14 cellular contexts compared by ENCODE assay signal in the genomic region with DNA sequence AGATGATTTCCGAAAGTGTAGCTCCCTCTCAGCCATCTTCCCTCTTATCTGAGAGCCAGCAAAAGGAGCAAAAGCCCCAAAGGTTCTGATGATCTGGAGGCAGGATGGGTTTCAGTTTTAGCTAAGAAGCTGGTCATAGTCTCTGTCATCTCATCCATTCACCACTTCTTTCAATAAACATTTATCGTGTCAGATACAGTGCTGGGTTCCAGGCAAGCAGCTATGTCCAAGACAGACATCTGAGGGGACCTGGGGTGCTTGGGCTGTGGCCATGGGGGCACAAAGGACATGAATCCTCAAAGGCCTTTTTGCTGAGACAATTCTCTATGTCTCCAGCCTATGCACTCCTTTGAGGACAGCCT. TPM values are rescaled to one million over a fixed set of nuclear protein-coding genes. Genes with fewer than 3 reads are reported as not detected.
DNase-seq lines count a peak whose midpoint lies in the region; ATAC-seq, FAIRE-seq and TF ChIP-seq lines count a peak whose summit lies in the region.
"Had no signal": no experiment of that assay in that cellular context is flagged by ENCODE, and none has a peak within 500 bp of the region (broad histone marks: within the 10 kb centered on the region; RNA-seq: fewer than 3 reads in every experiment).

No MANE protein-coding gene starts in this region.

- TF ChIP-seq CTCF in kidney (IDR thresholded peaks at IDR 0.05; ENCODE audit: borderline replicate concordance, extremely low read depth, insufficient read depth) (no peak), D721Med (IDR thresholded peaks at IDR 0.05; ENCODE audit: insufficient read depth, missing control alignments) (no peak)

- peak overlapping the region; percentile 82 to 91 (median 87) for H3K4me3 Mint-ChIP-seq in CD4-positive, alpha-beta memory T cell
- peak overlapping the region; percentile 81 for H3K4me3 Mint-ChIP-seq in activated naive CD8-positive, alpha-beta T cell treated with anti-CD3 and anti-CD28 coated beads, Interleukin-2, amount 10 ng/mL, durations not matched to agents 7 days and 5 days

- no peaks in the 10 kb centered on the region for H3K9me3 ChIP-seq in CD4-positive, alpha-beta memory T cell (ENCODE audit: control insufficient read depth in 1 of 2, low read length in 2 of 2)
- H3K9me3 ChIP-seq in HUES6 (ENCODE audit: control insufficient read depth, insufficient read depth, low read depth, low read length) = no peaks in the 10 kb centered on the region
- H3K9me3 ChIP-seq in mesodermal cell (ENCODE audit: control insufficient read depth, low read length) = no peaks in the 10 kb centered on the region
- no peaks in the 10 kb centered on the region for H3K9me3 ChIP-seq in kidney (ENCODE audit: control insufficient read depth in 1 of 2, low read length in 2 of 2)
- H3K9me3 ChIP-seq: left lung had no signal

- H3K9ac ChIP-seq in HUES6 (ENCODE audit: low read length) (no peak overlapping the region), kidney (ENCODE audit: low read length in 2 of 2) (no peak overlapping the region)
- H3K9ac ChIP-seq: parathyroid adenoma had no signal

- H3K27me3 ChIP-seq in CD4-positive, alpha-beta memory T cell (ENCODE audit: insufficient read depth, low read length) = peaks cover 31% of the 10 kb centered on the region
- no peaks in the 10 kb centered on the region; the same call in 1 of the 2 replicates for H3K27me3 ChIP-seq in HUES6 (ENCODE audit: control insufficient read depth, insufficient read depth, low read length)

- no peaks in the 10 kb centered on the region for H3K36me3 ChIP-seq in CD4-positive, alpha-beta memory T cell (ENCODE audit: insufficient read depth, low read length)
- H3K36me3 ChIP-seq in HUES6 (ENCODE audit: control insufficient read depth, insufficient read depth, low read length) (peaks cover 5% of the 10 kb centered on the region; the same call in 1 of the 2 replicates), mesodermal cell (ENCODE audit: control insufficient read depth, insufficient read depth, low read length) (peaks cover 6% of the 10 kb centered on the region), kidney (ENCODE audit: control insufficient read depth in 1 of 2, insufficient read depth in 2 of 2, low read length in 2 of 2) (no peaks in the 10 kb centered on the region)
- H3K36me3 ChIP-seq: left lung had no signal

- peaks cover 12 to 26% (median 20%) of the 10 kb centered on the region in 4 donors for H3K4me1 Mint-ChIP-seq in CD4-positive, alpha-beta memory T cell
- peaks cover 17% of the 10 kb centered on the region for H3K4me1 Mint-ChIP-seq in activated naive CD8-positive, alpha-beta T cell treated with anti-CD3 and anti-CD28 coated beads, Interleukin-2, amount 10 ng/mL, durations not matched to agents 7 days and 5 days

- H3K27ac Mint-ChIP-seq in CD4-positive, alpha-beta memory T cell = peak overlapping the region in 2 of 7 donors; percentile 53 to 80
- no peak overlapping the region for H3K27ac Mint-ChIP-seq in activated naive CD8-positive, alpha-beta T cell treated with anti-CD3 and anti-CD28 coated beads, Interleukin-2, amount 10 ng/mL, durations not matched to agents 7 days and 5 days

- FAIRE-seq in kidney (lab: Jason Lieb, UNC) = no peak
- no peak for FAIRE-seq in D721Med (lab: Jason Lieb, UNC)

- H3K4me3 ChIP-seq in CD4-positive, alpha-beta memory T cell (ENCODE audit: low read length in 2 of 2) = no peak overlapping the region
- peak overlapping the region; percentile 84; the same call in 1 of the 2 replicates for H3K4me3 ChIP-seq in HUES6 (ENCODE audit: low read depth, low read length)
- H3K4me3 ChIP-seq in mesodermal cell (ENCODE audit: extremely low read depth, insufficient read depth, low read length, poor library complexity, severe bottlenecking) = peak overlapping the region; percentile 61
- peak overlapping the region in 1 of 2 donors; percentile 59 for H3K4me3 ChIP-seq in kidney (ENCODE audit: low read length in 2 of 2)

- H3K9me3 Mint-ChIP-seq in CD4-positive, alpha-beta memory T cell = no peaks in the 10 kb centered on the region
- no peaks in the 10 kb centered on the region for H3K9me3 Mint-ChIP-seq in activated naive CD8-positive, alpha-beta T cell treated with anti-CD3 and anti-CD28 coated beads, Interleukin-2, amount 10 ng/mL, durations not matched to agents 7 days and 5 days

- POLR2A ChIA-PET in CD4-positive, alpha-beta memory T cell (lab: Charles Lee; ENCODE audit: partially characterized antibody) = interaction anchor here (1.0 to 2.0 kb wide), 5 partner anchors 12 to 186 kb away, joined by 3 to 5 read pairs (median 4); a partner anchor contains a TSS
- POLR2A ChIA-PET in activated naive CD8-positive, alpha-beta T cell treated with anti-CD3 and anti-CD28 coated beads, Interleukin-2, amount 10 ng/mL, durations not matched to agents 7 days and 5 days (lab: Charles Lee) = interaction anchor here (0.6 to 1.9 kb wide), 3 partner anchors 134 to 179 kb away, joined by 3 to 10 read pairs (median 4); no protein-coding TSS in a partner anchor

- no peak for DNase-seq in CD4-positive, alpha-beta memory T cell
- no peak for DNase-seq in activated naive CD8-positive, alpha-beta T cell treated with anti-CD3 and anti-CD28 coated beads, Interleukin-2, amount 10 ng/mL, durations not matched to agents 7 days and 5 days
- DNase-seq in kidney (no peak), NCI-H187 (lab: John Stamatoyannopoulos, UW) (no peak), D721Med (ENCODE audit: insufficient read length, low spot score) (no peak), CD1c-positive myeloid dendritic cell (ENCODE audit: extremely low spot score) (no peak)
- DNase-seq: foreskin melanocyte; HCEC 1CT; left lung; stimulated activated CD4-positive, alpha-beta T cell treated with anti-CD3 and anti-CD28 coated beads, Interleukin-4, amount 100 ng/mL, for 4 hours had no signal

- no peak for ATAC-seq in activated naive CD8-positive, alpha-beta T cell treated with anti-CD3 and anti-CD28 coated beads, Interleukin-2, amount 10 ng/mL, durations not matched to agents 7 days and 5 days (ENCODE audit: low read depth)

- CTCF ChIA-PET in CD4-positive, alpha-beta memory T cell (lab: Charles Lee; ENCODE audit: partially characterized antibody) = interaction anchor here (0.7 to 1.4 kb wide), 2 partner anchors 63 to 220 kb away, joined by 3 read pairs; a partner anchor contains a TSS

- intact Hi-C loops in CD4-positive, alpha-beta memory T cell (cut with micrococcal nuclease) = no loop called here
- intact Hi-C loops in kidney (cut with DNase I) = no loop called here

- H3K27me3 Mint-ChIP-seq in CD4-positive, alpha-beta memory T cell = peaks cover 42 to 54% of the 10 kb centered on the region in 2 donors
- peaks cover 49% of the 10 kb centered on the region for H3K27me3 Mint-ChIP-seq in activated naive CD8-positive, alpha-beta T cell treated with anti-CD3 and anti-CD28 coated beads, Interleukin-2, amount 10 ng/mL, durations not matched to agents 7 days and 5 days

- 68 to 78% methylated on average over 1 to 2 of the region's 2 CpGs for WGBS in mesodermal cell (ENCODE audit: insufficient coverage in 2 of 2), 2 experiments

- H3K27ac ChIP-seq in CD4-positive, alpha-beta memory T cell (ENCODE audit: low read depth, low read length) = no peak overlapping the region
- H3K27ac ChIP-seq in HUES6 (ENCODE audit: low read depth, low read length) (no peak overlapping the region), mesodermal cell (ENCODE audit: low read depth, low read length, severe bottlenecking) (no peak overlapping the region), kidney (ENCODE audit: low read depth in 2 of 2, low read length in 2 of 2) (no peak overlapping the region)
- H3K27ac ChIP-seq: left lung, parathyroid adenoma had no signal

- H3K36me3 Mint-ChIP-seq in CD4-positive, alpha-beta memory T cell = peaks cover 0 to 3% of the 10 kb centered on the region in 2 donors
- no peaks in the 10 kb centered on the region for H3K36me3 Mint-ChIP-seq in activated naive CD8-positive, alpha-beta T cell treated with anti-CD3 and anti-CD28 coated beads, Interleukin-2, amount 10 ng/mL, durations not matched to agents 7 days and 5 days

- peaks cover 24% of the 10 kb centered on the region for H3K4me1 ChIP-seq in CD4-positive, alpha-beta memory T cell (ENCODE audit: insufficient read depth, low read length)
- H3K4me1 ChIP-seq in HUES6 (ENCODE audit: control insufficient read depth, insufficient read depth, low read length) (peaks cover 49% of the 10 kb centered on the region), mesodermal cell (ENCODE audit: control insufficient read depth, insufficient read depth, low read length, poor library complexity, severe bottlenecking) (peaks cover 38% of the 10 kb centered on the region), kidney (ENCODE audit: control insufficient read depth in 1 of 2, insufficient read depth in 1 of 2, low read depth in 1 of 2, low read length in 2 of 2) (peaks cover 6 to 9% of the 10 kb centered on the region in 2 donors)
- H3K4me1 ChIP-seq: parathyroid adenoma had no signal

RNA-seq across cellular contexts. Expression of a gene that starts 1.0 kb away (rescaled TPM):
- not detected for total RNA-seq in CD4-positive, alpha-beta memory T cell
- not detected for polyA plus RNA-seq in CD4-positive, alpha-beta memory T cell
- 1 to 10 TPM; 1.6 TPM for total RNA-seq in activated naive CD8-positive, alpha-beta T cell treated with anti-CD3 and anti-CD28 coated beads, Interleukin-2, amount 10 ng/mL, durations not matched to agents 7 days and 5 days
- 70.4 TPM for polyA plus RNA-seq in mesodermal cell (2013, experiment 1 of 2)
- polyA plus RNA-seq in mesodermal cell (2013, experiment 2 of 2) = 58.7 TPM
- total RNA-seq in kidney = 6.8 TPM
- polyA plus RNA-seq in kidney (ENCODE audit: insufficient read depth, low read depth, low replicate concordance) = 2.5 TPM
- total RNA-seq: OCI-LY7 had no signal

Comparison
In these comparisons a context has a peak if more than half of its experiments do, and no peak if none do; other contexts are left out.
1. H3K4me3 ChIP-seq: peak in HUES6 (single experiment) and mesodermal cell (single experiment); none in CD4-positive, alpha-beta memory T cell (0 of 2).